Comparison of ENCODE assay signal across 8 cellular contexts in genomic region chr1:225999227-225999911, GRCh38. TPM values are rescaled to one million over a fixed set of nuclear protein-coding genes. Genes with fewer than 3 reads are reported as not detected.
DNase-seq lines count a peak whose midpoint lies in the region; ATAC-seq, FAIRE-seq and TF ChIP-seq lines count a peak whose summit lies in the region.

TSS of gene SDE2 (minus strand) at chr1:225999343. CDS start at chr1:225999312, 31 bp downstream.

- ATAC-seq in HG02885 (IDR thresholded peaks at IDR 0.05; ENCODE audit: poor library complexity, unreplicated experiment) = peak; percentile 90
- ATAC-seq in T-helper 17 cell = peak; percentile 91
- ATAC-seq in left ventricle myocardium superior = peak; percentile 98
- peak; percentile 97 to 99 (median 98) for ATAC-seq in psoas muscle

- WGBS in psoas muscle, 3 donors = 0 to 1% (median 1%) methylated on average over 42 to 53 of the region's 53 CpGs

- H3K27ac Mint-ChIP-seq in T-helper 17 cell = peak within 1 kb of the TSS; percentile 100

- peaks cover 6% of the 10 kb centered on the region for H3K36me3 Mint-ChIP-seq in T-helper 17 cell (ENCODE audit: low read depth)

- no peaks in the 10 kb centered on the region for H3K27me3 ChIP-seq in psoas muscle (ENCODE audit: insufficient read depth in 3 of 3, low read length in 2 of 3)

- intact Hi-C loops in left ventricle myocardium superior (cut with micrococcal nuclease) = no loop called here
- intact Hi-C loops in psoas muscle (cut with DNase I) = loop anchor here in 1 of 2 donors (2.0 kb wide), 1 partner anchor 63 kb away; the partner anchor contains the start of gene H3-3A

- FAIRE-seq in urothelium cell line (lab: Jason Lieb, UNC) = no peak

- H3K9me3 ChIP-seq in T-helper 17 cell (ENCODE audit: control insufficient read depth, low read length, poor library complexity, severe bottlenecking) = no peaks in the 10 kb centered on the region
- no peaks in the 10 kb centered on the region for H3K9me3 ChIP-seq in psoas muscle

- peak; percentile 95 for DNase-seq in NCI-H1694 treated with DMSO at 0.1 percent for 48 hours (lab: John Stamatoyannopoulos, UW)
- peak; percentile 99 to 100 (median 99) for DNase-seq in T-helper 17 cell
- DNase-seq in amygdala (lab: John Stamatoyannopoulos, UW) = peak; percentile 75 to 99 (median 98)
- peak; percentile 100 for DNase-seq in left ventricle myocardium superior
- DNase-seq in psoas muscle = peak; percentile 100
- peak; percentile 99 for DNase-seq in urothelium cell line (ENCODE audit: low spot score)

- peak; percentile 98 for TF ChIP-seq POLR2A in GM15510 (IDR thresholded peaks at IDR 0.05; ENCODE audit: borderline replicate concordance, extremely low read depth, insufficient read length)

- peak within 1 kb of the TSS; percentile 81 for H3K4me3 ChIP-seq in psoas muscle

- peaks cover 2 to 33% of the 10 kb centered on the region in 2 donors for H3K36me3 ChIP-seq in psoas muscle (ENCODE audit: insufficient read depth in 1 of 2, low read depth in 1 of 2)

- H3K4me1 ChIP-seq in psoas muscle = peaks cover 33% of the 10 kb centered on the region

- peak within 1 kb of the TSS; percentile 100 for H3K4me3 Mint-ChIP-seq in T-helper 17 cell

- H3K27me3 Mint-ChIP-seq in T-helper 17 cell = no peaks in the 10 kb centered on the region

- H3K4me1 Mint-ChIP-seq in T-helper 17 cell = peaks cover 40% of the 10 kb centered on the region

- peak within 1 kb of the TSS; percentile 90 for H3K27ac ChIP-seq in psoas muscle

- TF ChIP-seq CTCF in psoas muscle (IDR thresholded peaks at IDR 0.05) = no peak

RNA-seq across cellular contexts. Expression of gene SDE2, which starts in this region (rescaled TPM):
- total RNA-seq in T-helper 17 cell = 10 to 100 TPM; 31.7 to 37.6 TPM
- 10.7 TPM for total RNA-seq in left ventricle myocardium superior
- 10 to 100 TPM; 17.4 to 27.7 (median 22.1) TPM for total RNA-seq in psoas muscle
- polyA plus RNA-seq in psoas muscle = 10 to 100 TPM in 1 of 3 donors, 1 to 10 TPM in 2; 8.1 to 19.5 (median 9.7) TPM

Comparison
In these comparisons a context has a peak if more than half of its experiments do, and no peak if none do; other contexts are left out.
1. Peak in every context shown above with its lines: DNase-seq, ATAC-seq, H3K4me3 ChIP-seq and H3K27ac ChIP-seq.